Comparison of ENCODE assay signal across 21 cellular contexts in genomic region chr4:3311095-3311372, GRCh38. TPM values are rescaled to one million over a fixed set of nuclear protein-coding genes. Genes with fewer than 3 reads are reported as not detected.
DNase-seq lines count a peak whose midpoint lies in the region; ATAC-seq and TF ChIP-seq lines count a peak whose summit lies in the region.
"Had no signal": no experiment of that assay in that cellular context is flagged by ENCODE, and none has a peak within 500 bp of the region (broad histone marks: within the 10 kb centered on the region; RNA-seq: fewer than 3 reads in every experiment).

No MANE protein-coding gene starts in this region.

- peak overlapping the region; percentile 57 for H3K27ac Mint-ChIP-seq in central memory CD8-positive, alpha-beta T cell (ENCODE audit: low read depth)
- H3K27ac Mint-ChIP-seq in nephron progenitor cell: peak overlapping the region; percentile 93
- H3K27ac Mint-ChIP-seq: activated naive CD4-positive, alpha-beta T cell treated with anti-CD3 and anti-CD28 coated beads, Interleukin-2, amount 50 U/mL, for 24 hours; activated T-helper 17 cell treated with anti-CD3 and anti-CD28 coated beads, Interleukin-2, amount 50 U/mL, for 72 hours had no signal

- peaks cover 4% of the 10 kb centered on the region for H3K4me1 Mint-ChIP-seq in central memory CD8-positive, alpha-beta T cell
- peaks cover 73% of the 10 kb centered on the region for H3K4me1 Mint-ChIP-seq in nephron progenitor cell
- H3K4me1 Mint-ChIP-seq: activated T-helper 17 cell treated with anti-CD3 and anti-CD28 coated beads, Interleukin-2, amount 50 U/mL, for 72 hours had no signal

- ATAC-seq in left ventricle myocardium superior: no peak
- ATAC-seq in central memory CD8-positive, alpha-beta T cell (replicated peaks; ENCODE audit: extremely low read depth, poor library complexity, severe bottlenecking): no peak
- no peak for ATAC-seq in GM21723 (IDR thresholded peaks at IDR 0.05; ENCODE audit: unreplicated experiment)
- ATAC-seq in GM19455 (IDR thresholded peaks at IDR 0.05; ENCODE audit: unreplicated experiment): no peak
- ATAC-seq: A549; activated T-helper 17 cell treated with anti-CD3 and anti-CD28 coated beads, Interleukin-2, amount 50 U/mL, for 72 hours had no signal

- no peaks in the 10 kb centered on the region for H3K27me3 Mint-ChIP-seq in central memory CD8-positive, alpha-beta T cell
- H3K27me3 Mint-ChIP-seq in nephron progenitor cell (ENCODE audit: low read depth, poor library complexity): peaks cover 15% of the 10 kb centered on the region
- H3K27me3 Mint-ChIP-seq: activated naive CD4-positive, alpha-beta T cell treated with anti-CD3 and anti-CD28 coated beads, Interleukin-2, amount 50 U/mL, for 24 hours; activated T-helper 17 cell treated with anti-CD3 and anti-CD28 coated beads, Interleukin-2, amount 50 U/mL, for 72 hours had no signal

- no peak overlapping the region for H3K4me3 Mint-ChIP-seq in central memory CD8-positive, alpha-beta T cell
- H3K4me3 Mint-ChIP-seq in nephron progenitor cell: no peak overlapping the region
- H3K4me3 Mint-ChIP-seq: activated naive CD4-positive, alpha-beta T cell treated with anti-CD3 and anti-CD28 coated beads, Interleukin-2, amount 50 U/mL, for 24 hours; activated T-helper 17 cell treated with anti-CD3 and anti-CD28 coated beads, Interleukin-2, amount 50 U/mL, for 72 hours had no signal

- H3K9me3 Mint-ChIP-seq in central memory CD8-positive, alpha-beta T cell: no peaks in the 10 kb centered on the region
- H3K9me3 Mint-ChIP-seq in nephron progenitor cell: no peaks in the 10 kb centered on the region
- H3K9me3 Mint-ChIP-seq: activated naive CD4-positive, alpha-beta T cell treated with anti-CD3 and anti-CD28 coated beads, Interleukin-2, amount 50 U/mL, for 24 hours; activated T-helper 17 cell treated with anti-CD3 and anti-CD28 coated beads, Interleukin-2, amount 50 U/mL, for 72 hours had no signal

- H3K36me3 Mint-ChIP-seq in central memory CD8-positive, alpha-beta T cell (ENCODE audit: insufficient read depth): no peaks in the 10 kb centered on the region
- peaks cover 14% of the 10 kb centered on the region for H3K36me3 Mint-ChIP-seq in nephron progenitor cell (ENCODE audit: low read depth)

- intact Hi-C loops in cardiac septum (cut with DNase I) (no loop called here), left ventricle myocardium superior (cut with micrococcal nuclease) (no loop called here)

- no peak for TF ChIP-seq CTCF in nephron progenitor cell (IDR thresholded peaks at IDR 0.05)

- DNase-seq in cardiac septum (ENCODE audit: low spot score) (peak; percentile 58), left ventricle myocardium superior (no peak), nephron progenitor cell (no peak), ureter (ENCODE audit: low spot score) (peak; percentile 26), NCI-H526 treated with DMSO at 0.1 percent for 48 hours (lab: John Stamatoyannopoulos, UW) (no peak)
- no peak for DNase-seq in central memory CD8-positive, alpha-beta T cell (ENCODE audit: low spot score in 2 of 2)
- DNase-seq: activated CD4-positive, alpha-beta T cell treated with anti-CD3 and anti-CD28 coated beads, Interleukin-2, amount 50 U/mL, for 1 hour; anterior cingulate cortex; caudate nucleus; DMS79 treated with DMSO at 0.1 percent for 48 hours; mesendoderm; NCI-H1092 treated with DMSO at 0.1 percent for 48 hours; NCI-H2029; NCI-H226; NCI-H774; trophoblast cell had no signal

RNA-seq across cellular contexts. Expression of gene RGS12, which starts 18.2 kb away (rescaled TPM):
- total RNA-seq in cardiac septum: 19.1 TPM
- total RNA-seq in left ventricle myocardium superior: 14.6 TPM
- total RNA-seq in ureter: 50.8 TPM

Comparison
In these comparisons a context has a peak if more than half of its experiments do, and no peak if none do; other contexts are left out.
1. DNase-seq: peak in cardiac septum (single experiment) and ureter (single experiment); none in left ventricle myocardium superior (single experiment), central memory CD8-positive, alpha-beta T cell (0 of 2), nephron progenitor cell (single experiment) and NCI-H526 treated with DMSO at 0.1 percent for 48 hours (single experiment).